33 cellular contexts compared by ENCODE assay signal in the genomic region with DNA sequence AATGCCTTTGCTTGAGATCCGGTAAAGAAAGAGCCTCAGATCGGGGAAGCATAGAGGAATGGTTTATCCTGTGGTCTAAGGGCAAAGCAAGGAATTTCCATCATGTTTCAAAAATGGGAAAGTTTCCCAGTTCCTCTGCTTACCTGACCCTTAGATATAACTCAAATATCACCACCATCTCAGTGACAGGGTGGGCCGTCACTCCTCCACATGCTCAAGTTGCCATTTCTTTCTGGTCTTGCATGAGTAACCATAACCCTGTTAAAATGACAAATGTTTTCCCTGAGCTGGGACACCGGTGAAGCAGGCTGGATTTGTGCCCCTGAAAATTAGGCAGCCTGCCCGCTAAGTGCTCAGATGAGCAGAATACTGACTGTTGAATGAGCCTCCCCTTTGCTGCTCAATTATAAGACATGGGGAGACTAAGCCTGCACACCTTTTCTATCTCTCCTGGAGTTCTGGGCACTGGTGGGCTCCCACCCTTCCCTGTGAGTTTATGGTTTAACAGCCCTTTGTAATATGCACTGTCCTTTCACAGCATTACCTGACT.
"Had no signal": no experiment of that assay in that cellular context is flagged by ENCODE, and none has a peak within 500 bp of the region (broad histone marks: within the 10 kb centered on the region; RNA-seq: fewer than 3 reads in every experiment).

No MANE protein-coding gene starts in this region.

- H3K4me3 Mint-ChIP-seq: activated B cell treated with CpG ODN at 0.5 μM for 24 hours; activated CD4-positive, alpha-beta memory T cell treated with anti-CD3 and anti-CD28 coated beads for 36 hours; activated CD4-positive, alpha-beta T cell treated with anti-CD3 and anti-CD28 coated beads, Interleukin-2, amount 10 ng/mL, durations not matched to agents 24 days and 14 days; activated CD8-positive, alpha-beta memory T cell treated with anti-CD3 and anti-CD28 coated beads, Interleukin-2, amount 10 ng/mL, durations not matched to agents 7 days and 5 days; activated CD8-positive, alpha-beta T cell treated with anti-CD3 and anti-CD28 coated beads, Interleukin-2, amount 10 ng/mL, durations not matched to agents 7 days and 5 days; activated naive CD4-positive, alpha-beta T cell treated with anti-CD3 and anti-CD28 coated beads, Interleukin-2, amount 10 ng/mL, durations not matched to agents 7 days and 5 days; activated naive CD4-positive, alpha-beta T cell treated with anti-CD3 and anti-CD28 coated beads, Interleukin-2, amount 50 U/mL, for 24 hours; activated naive CD8-positive, alpha-beta T cell; activated naive CD8-positive, alpha-beta T cell treated with anti-CD3 and anti-CD28 coated beads, Interleukin-2, amount 10 ng/mL, durations not matched to agents 7 days and 5 days; activated naive CD8-positive, alpha-beta T cell treated with anti-CD3 and anti-CD28 coated beads, Interleukin-2, amount 50 U/mL, for 24 hours; activated T-cell treated with anti-CD3 and anti-CD28 coated beads, Interleukin-2, amount 50 U/mL, for 24 hours; brain; T-helper 1 cell treated with Interleukin-12 subunit alpha and Interleukin-12 subunit beta and Interleukin-4 antibody, amounts not matched to agents 30 μg/mL and 1 μg/mL, for 36 hours; T-helper 2 cell treated with Interferon-gamma antibody and Interleukin-4, amounts not matched to agents 5 μg/mL and 100 μg/mL, for 36 hours had no signal

- FAIRE-seq: TTC549 had no signal

- H3K9me3 ChIP-seq: ascending aorta had no signal

- H3K4me3 ChIP-seq: ascending aorta had no signal

- H3K27me3 Mint-ChIP-seq: activated CD4-positive, alpha-beta memory T cell treated with anti-CD3 and anti-CD28 coated beads for 36 hours; activated CD4-positive, alpha-beta T cell treated with anti-CD3 and anti-CD28 coated beads, Interleukin-2, amount 10 ng/mL, durations not matched to agents 24 days and 14 days; activated CD8-positive, alpha-beta memory T cell treated with anti-CD3 and anti-CD28 coated beads, Interleukin-2, amount 10 ng/mL, durations not matched to agents 7 days and 5 days; activated naive CD8-positive, alpha-beta T cell treated with anti-CD3 and anti-CD28 coated beads, Interleukin-2, amount 10 ng/mL, durations not matched to agents 7 days and 5 days; activated T-cell treated with anti-CD3 and anti-CD28 coated beads, Interleukin-2, amount 50 U/mL, for 24 hours; brain had no signal

- H3K4me1 Mint-ChIP-seq: activated B cell treated with CpG ODN at 0.5 μM for 24 hours; activated CD4-positive, alpha-beta T cell treated with anti-CD3 and anti-CD28 coated beads, Interleukin-2, amount 10 ng/mL, durations not matched to agents 24 days and 14 days; activated CD8-positive, alpha-beta memory T cell treated with anti-CD3 and anti-CD28 coated beads, Interleukin-2, amount 10 ng/mL, durations not matched to agents 7 days and 5 days; activated naive CD4-positive, alpha-beta T cell treated with anti-CD3 and anti-CD28 coated beads, Interleukin-2, amount 10 ng/mL, durations not matched to agents 7 days and 5 days; activated naive CD4-positive, alpha-beta T cell treated with anti-CD3 and anti-CD28 coated beads, Interleukin-2, amount 50 U/mL, for 24 hours; activated naive CD8-positive, alpha-beta T cell treated with anti-CD3 and anti-CD28 coated beads, Interleukin-2, amount 10 ng/mL, durations not matched to agents 7 days and 5 days; activated naive CD8-positive, alpha-beta T cell treated with anti-CD3 and anti-CD28 coated beads, Interleukin-2, amount 50 U/mL, for 24 hours had no signal

- H3K36me3 Mint-ChIP-seq: activated CD4-positive, alpha-beta memory T cell treated with anti-CD3 and anti-CD28 coated beads for 36 hours; activated CD8-positive, alpha-beta memory T cell treated with anti-CD3 and anti-CD28 coated beads, Interleukin-2, amount 10 ng/mL, durations not matched to agents 7 days and 5 days; activated naive CD4-positive, alpha-beta T cell treated with anti-CD3 and anti-CD28 coated beads, Interleukin-2, amount 10 ng/mL, durations not matched to agents 7 days and 5 days; activated naive CD4-positive, alpha-beta T cell treated with anti-CD3 and anti-CD28 coated beads, Interleukin-2, amount 50 U/mL, for 24 hours; activated naive CD8-positive, alpha-beta T cell; activated naive CD8-positive, alpha-beta T cell treated with anti-CD3 and anti-CD28 coated beads, Interleukin-2, amount 10 ng/mL, durations not matched to agents 7 days and 5 days; brain had no signal

- DNase-seq: activated B cell treated with CpG ODN at 0.5 μM for 24 hours; activated CD4-positive, alpha-beta memory T cell treated with anti-CD3 and anti-CD28 coated beads for 36 hours; activated CD4-positive, alpha-beta T cell treated with anti-CD3 and anti-CD28 coated beads for 4 hours; activated CD4-positive, alpha-beta T cell treated with anti-CD3 and anti-CD28 coated beads, Interleukin-2, amount 10 ng/mL, durations not matched to agents 24 days and 14 days; activated CD4-positive, alpha-beta T cell treated with anti-CD3 and anti-CD28 coated beads, Interleukin-2, amount 50 U/mL, for 1 hour; activated CD4-positive, alpha-beta T cell treated with anti-CD3 and anti-CD28 coated beads, Interleukin-2, amount 50 U/mL, for 4 hours; activated CD4-positive, CD25-positive, alpha-beta regulatory T cell treated with anti-CD3 and anti-CD28 coated beads, Interleukin-2, amount 50 U/mL, for 72 hours; activated CD8-positive, alpha-beta memory T cell treated with anti-CD3 and anti-CD28 coated beads for 24 hours; activated CD8-positive, alpha-beta memory T cell treated with anti-CD3 and anti-CD28 coated beads, Interleukin-2, amount 10 ng/mL, durations not matched to agents 7 days and 5 days; activated CD8-positive, alpha-beta memory T cell treated with anti-CD3 and anti-CD28 coated beads, Interleukin-2, amount 50 U/mL, for 48 hours; activated CD8-positive, alpha-beta T cell treated with anti-CD3 and anti-CD28 coated beads, Interleukin-2, amount 10 ng/mL, durations not matched to agents 7 days and 5 days; activated effector memory CD4-positive, alpha-beta T cell treated with Interleukin-2 at 50 U/mL for 16 hours; activated gamma-delta T cell; activated naive CD4-positive, alpha-beta T cell treated with anti-CD3 and anti-CD28 coated beads, Interleukin-2, amount 10 ng/mL, durations not matched to agents 7 days and 5 days; activated naive CD4-positive, alpha-beta T cell treated with Interleukin-2 at 50 U/mL for 16 hours; activated naive CD8-positive, alpha-beta T cell treated with anti-CD3 and anti-CD28 coated beads, Interleukin-2, amount 10 ng/mL, durations not matched to agents 7 days and 5 days; activated naive CD8-positive, alpha-beta T cell treated with anti-CD3 and anti-CD28 coated beads, Interleukin-2, amount 50 U/mL, for 24 hours; activated T-cell treated with anti-CD3 and anti-CD28 coated beads, Interleukin-2, amount 50 U/mL, for 24 hours; activated T-cell treated with anti-CD3 and anti-CD28 coated beads, Interleukin-2, amount 50 U/mL, for 48 hours; amygdala; anterior cingulate cortex; central memory CD4-positive, alpha-beta T cell; T-helper 2 cell; T-helper 9 cell had no signal

- H3K27ac Mint-ChIP-seq: activated B cell treated with CpG ODN at 0.5 μM for 24 hours; activated CD4-positive, alpha-beta memory T cell treated with anti-CD3 and anti-CD28 coated beads for 36 hours; activated CD4-positive, alpha-beta T cell treated with anti-CD3 and anti-CD28 coated beads, Interleukin-2, amount 10 ng/mL, durations not matched to agents 24 days and 14 days; activated CD8-positive, alpha-beta memory T cell treated with anti-CD3 and anti-CD28 coated beads, Interleukin-2, amount 10 ng/mL, durations not matched to agents 7 days and 5 days; activated CD8-positive, alpha-beta T cell treated with anti-CD3 and anti-CD28 coated beads, Interleukin-2, amount 10 ng/mL, durations not matched to agents 7 days and 5 days; activated naive CD4-positive, alpha-beta T cell treated with anti-CD3 and anti-CD28 coated beads, Interleukin-2, amount 10 ng/mL, durations not matched to agents 7 days and 5 days; activated naive CD4-positive, alpha-beta T cell treated with anti-CD3 and anti-CD28 coated beads, Interleukin-2, amount 50 U/mL, for 24 hours; activated naive CD8-positive, alpha-beta T cell; activated naive CD8-positive, alpha-beta T cell treated with anti-CD3 and anti-CD28 coated beads, Interleukin-2, amount 10 ng/mL, durations not matched to agents 7 days and 5 days; activated naive CD8-positive, alpha-beta T cell treated with anti-CD3 and anti-CD28 coated beads, Interleukin-2, amount 50 U/mL, for 24 hours; activated T-cell treated with anti-CD3 and anti-CD28 coated beads, Interleukin-2, amount 50 U/mL, for 24 hours; activated T-helper 2 cell treated with anti-CD3 and anti-CD28 coated beads, Interferon-gamma antibody, Interleukin-2, Interleukin-4, amounts not matched to agents 10 μg/mL and 5 μg/mL and 100 μg/mL, durations not matched to agents 14 hours and 24 hours and 36 hours; brain; T-helper 1 cell treated with Interleukin-12 subunit alpha and Interleukin-12 subunit beta and Interleukin-4 antibody, amounts not matched to agents 30 μg/mL and 1 μg/mL, for 36 hours; T-helper 2 cell treated with Interferon-gamma antibody and Interleukin-4, amounts not matched to agents 5 μg/mL and 100 μg/mL, for 36 hours had no signal

- H3K36me3 ChIP-seq: ascending aorta had no signal

- ATAC-seq: activated CD8-positive, alpha-beta memory T cell treated with anti-CD3 and anti-CD28 coated beads, Interleukin-2, amount 10 ng/mL, durations not matched to agents 7 days and 5 days; activated CD8-positive, alpha-beta T cell treated with anti-CD3 and anti-CD28 coated beads, Interleukin-2, amount 10 ng/mL, durations not matched to agents 7 days and 5 days; activated naive CD8-positive, alpha-beta T cell treated with anti-CD3 and anti-CD28 coated beads, Interleukin-2, amount 50 U/mL, for 24 hours had no signal

- H3K9me3 Mint-ChIP-seq: activated B cell treated with CpG ODN at 0.5 μM for 24 hours; activated CD4-positive, alpha-beta memory T cell treated with anti-CD3 and anti-CD28 coated beads for 36 hours; activated CD4-positive, alpha-beta T cell treated with anti-CD3 and anti-CD28 coated beads, Interleukin-2, amount 10 ng/mL, durations not matched to agents 24 days and 14 days; activated naive CD4-positive, alpha-beta T cell treated with anti-CD3 and anti-CD28 coated beads, Interleukin-2, amount 50 U/mL, for 24 hours; activated naive CD8-positive, alpha-beta T cell treated with anti-CD3 and anti-CD28 coated beads, Interleukin-2, amount 10 ng/mL, durations not matched to agents 7 days and 5 days; activated naive CD8-positive, alpha-beta T cell treated with anti-CD3 and anti-CD28 coated beads, Interleukin-2, amount 50 U/mL, for 24 hours; activated T-cell treated with anti-CD3 and anti-CD28 coated beads, Interleukin-2, amount 50 U/mL, for 24 hours; activated T-helper 2 cell treated with anti-CD3 and anti-CD28 coated beads, Interferon-gamma antibody, Interleukin-2, Interleukin-4, amounts not matched to agents 10 μg/mL and 5 μg/mL and 100 μg/mL, durations not matched to agents 14 hours and 24 hours and 36 hours; T-helper 1 cell treated with Interleukin-12 subunit alpha and Interleukin-12 subunit beta and Interleukin-4 antibody, amounts not matched to agents 30 μg/mL and 1 μg/mL, for 36 hours; T-helper 2 cell treated with Interferon-gamma antibody and Interleukin-4, amounts not matched to agents 5 μg/mL and 100 μg/mL, for 36 hours had no signal

- H3K27me3 ChIP-seq: ascending aorta had no signal

- H3K27ac ChIP-seq: ascending aorta, VCaP had no signal
